In the genomic region with DNA sequence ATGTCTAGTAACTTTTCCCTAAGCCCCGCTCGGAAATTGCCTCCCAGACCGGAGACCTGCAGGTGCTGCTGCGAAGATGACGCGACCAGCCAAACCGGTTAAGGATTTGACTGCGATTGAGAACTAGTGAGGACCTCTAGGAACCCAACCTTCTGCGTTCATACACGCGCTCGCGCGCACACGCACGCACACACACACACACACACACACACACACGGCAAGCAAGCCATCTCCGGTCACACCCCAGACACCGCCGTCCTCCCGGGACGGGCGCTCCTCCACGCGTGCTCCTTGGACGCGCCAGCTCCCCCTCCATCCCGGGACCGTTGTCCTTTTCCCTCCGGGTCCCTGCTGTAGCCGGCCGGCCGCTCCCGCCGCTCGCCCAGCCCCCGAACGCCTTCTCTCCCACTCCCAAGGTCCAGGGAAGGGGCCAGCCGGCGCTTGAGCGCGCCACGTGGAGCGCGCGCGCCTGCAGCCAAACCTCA, we compare ENCODE assay signal across 1 cellular context.
TF ChIP-seq lines count a peak whose summit lies in the region.

No MANE protein-coding gene starts in this region.

TF ChIP-seq in H1, 55 proteins besides CTCF, POLR2A, EP300 and RAD21 (continued from another document):
- no peak for TF ChIP-seq ATF2 (IDR thresholded peaks at IDR 0.05; ENCODE audit: low read length)
- TF ChIP-seq TCF12 (IDR thresholded peaks at IDR 0.05; ENCODE audit: low read depth, low read length), result 0 out of 2 replicates have a peak, but pooled peaks have one; percentile 39
- peak; percentile 73 for TF ChIP-seq BACH1 (IDR thresholded peaks at IDR 0.05; ENCODE audit: low read length)
- TF ChIP-seq PHF8 (conservative IDR thresholded peaks at IDR 0.05; ENCODE audit: low read depth, low read length), result peak; percentile 37; the same call in 1 of the 2 replicates
- no peak for TF ChIP-seq HDAC6 (IDR thresholded peaks at IDR 0.05; ENCODE audit: low read depth, low read length)
- TF ChIP-seq KDM4A (IDR thresholded peaks at IDR 0.05; ENCODE audit: low read depth, low read length, severe bottlenecking), result peak; percentile 21
- no peak for TF ChIP-seq CHD2 (IDR thresholded peaks at IDR 0.05; ENCODE audit: low read length)
- 0 out of 2 replicates have a peak, but pooled peaks have one; percentile 51 for TF ChIP-seq RBBP5 (IDR thresholded peaks at IDR 0.05; ENCODE audit: borderline replicate concordance, low read depth, low read length)
- TF ChIP-seq CREB1 (IDR thresholded peaks at IDR 0.05), result peak; percentile 55
- TF ChIP-seq TBP (IDR thresholded peaks at IDR 0.05; ENCODE audit: low read depth, low read length), result peak; percentile 49; the same call in 1 of the 2 replicates
- TF ChIP-seq SIN3A (conservative IDR thresholded peaks at IDR 0.05 in 1 of 2, IDR thresholded peaks at IDR 0.05 in 1 of 2; ENCODE audit: low read depth in 1 of 2, low read length in 2 of 2), result 0 out of 4 replicates have a peak, but pooled peaks of 1 of the 2 experiments have one; percentile 8
- TF ChIP-seq ASH2L (IDR thresholded peaks at IDR 0.05; ENCODE audit: low read length), result peak; percentile 47
- no peak for TF ChIP-seq SIRT6 (IDR thresholded peaks at IDR 0.05; ENCODE audit: low read length)
